ENCODE assay signal across 8 cellular contexts in the genomic region with DNA sequence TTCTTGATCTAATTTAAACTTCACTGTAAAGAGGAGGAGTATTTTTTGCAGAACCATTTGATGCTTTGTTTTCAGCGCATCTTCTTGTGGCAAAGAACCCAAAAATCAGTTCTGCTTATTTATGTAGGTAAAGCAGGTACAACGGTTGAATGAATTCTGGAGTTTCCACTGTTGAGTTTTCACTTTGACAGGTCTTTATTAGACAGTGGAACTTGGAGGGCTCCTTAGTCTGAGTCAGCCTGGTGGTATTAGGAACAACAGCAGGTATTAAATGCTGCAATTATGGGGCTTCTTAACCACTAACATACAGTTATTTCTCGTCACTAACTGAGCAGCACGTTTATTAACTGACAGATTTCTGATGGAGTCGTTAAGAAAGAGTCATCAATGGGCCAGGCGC. TPM values are rescaled to one million over a fixed set of nuclear protein-coding genes. Genes with fewer than 3 reads are reported as not detected.
DNase-seq lines count a peak whose midpoint lies in the region; ATAC-seq, FAIRE-seq and TF ChIP-seq lines count a peak whose summit lies in the region.

No MANE protein-coding gene starts in this region.

- TF ChIP-seq CTCF in cardiac muscle cell (IDR thresholded peaks at IDR 0.05; ENCODE audit: low read depth, low read length) (no peak), HepG2 (CRISPR knock-in tag; IDR thresholded peaks at IDR 0.05) (no peak)

- POLR2A ChIA-PET in activated naive CD8-positive, alpha-beta T cell treated with anti-CD3 and anti-CD28 coated beads, Interleukin-2, amount 10 ng/mL, durations not matched to agents 7 days and 5 days (lab: Charles Lee): interaction anchor here (1.3 to 1.6 kb wide), 2 partner anchors 20 to 117 kb away, joined by 4 to 5 read pairs; no protein-coding TSS in a partner anchor
- POLR2A ChIA-PET in HepG2 (lab: Yijun Ruan, JAX): interaction anchor here (0.8 to 2.2 kb wide), 5 partner anchors 8 to 369 kb away, joined by 3 to 13 read pairs (median 8); a partner anchor contains a TSS

- H3K4me1 Mint-ChIP-seq in activated naive CD8-positive, alpha-beta T cell treated with anti-CD3 and anti-CD28 coated beads, Interleukin-2, amount 10 ng/mL, durations not matched to agents 7 days and 5 days: peaks cover 21% of the 10 kb centered on the region

- no peaks in the 10 kb centered on the region for H3K27me3 Mint-ChIP-seq in activated naive CD8-positive, alpha-beta T cell treated with anti-CD3 and anti-CD28 coated beads, Interleukin-2, amount 10 ng/mL, durations not matched to agents 7 days and 5 days

- H3K27ac ChIP-seq in cardiac muscle cell (peak overlapping the region; percentile 94), HepG2 (ENCODE audit: extremely low read length, insufficient read depth, low read length) (no peak overlapping the region), urinary bladder (ENCODE audit: low read depth) (no peak overlapping the region)

- TF ChIP-seq EP300 in HepG2 (IDR thresholded peaks at IDR 0.05; ENCODE audit: low read depth in 2 of 2, low read length in 2 of 2): no peak
- no peak for TF ChIP-seq EP300 in HepG2 (CRISPR knock-in tag; IDR thresholded peaks at IDR 0.05; ENCODE audit: borderline replicate concordance)

- peak overlapping the region; percentile 85 for H3K4me2 ChIP-seq in HepG2 (ENCODE audit: low read depth, low read length)

- WGBS in HepG2 (ENCODE audit: low lambda C conversion rate): 71% methylated on average over 6 of the region's 6 CpGs
- WGBS in urinary bladder: 63% methylated on average over 6 of the region's 6 CpGs

- H3K79me2 ChIP-seq in HepG2 (ENCODE audit: insufficient read depth, low read length): peaks cover 31% of the 10 kb centered on the region

- no peak overlapping the region for H2AFZ ChIP-seq in HepG2 (ENCODE audit: low read length)

- peaks cover 8% of the 10 kb centered on the region for H3K4me1 ChIP-seq in cardiac muscle cell (ENCODE audit: low read depth)
- peaks cover 35% of the 10 kb centered on the region for H3K4me1 ChIP-seq in HepG2 (ENCODE audit: insufficient read depth, low read length)
- H3K4me1 ChIP-seq in urinary bladder (ENCODE audit: insufficient read depth): no peaks in the 10 kb centered on the region

- BruUV-seq in HepG2 (replicated peaks; lab: Mats Ljungman, UMichigan): no TSS peak

- H3K9me3 Mint-ChIP-seq in activated naive CD8-positive, alpha-beta T cell treated with anti-CD3 and anti-CD28 coated beads, Interleukin-2, amount 10 ng/mL, durations not matched to agents 7 days and 5 days: no peaks in the 10 kb centered on the region

- H3K4me3 ChIP-seq in cardiac muscle cell (peak overlapping the region; percentile 60), HepG2 (replicated peaks in 1 of 3; ENCODE audit: insufficient read depth in 1 of 3, low read depth in 2 of 3, low read length in 3 of 3) (peak overlapping the region; percentile 80 to 91 (median 86)), urinary bladder (ENCODE audit: low read depth, low read length) (peak overlapping the region; percentile 85)

- FAIRE-seq in HepG2 (lab: Jason Lieb, UNC): peak; percentile 39

- no peak for ATAC-seq in Right ventricle myocardium superior (ENCODE audit: poor library complexity)
- ATAC-seq in activated naive CD8-positive, alpha-beta T cell treated with anti-CD3 and anti-CD28 coated beads, Interleukin-2, amount 10 ng/mL, durations not matched to agents 7 days and 5 days (ENCODE audit: low read depth): no peak
- ATAC-seq in HepG2: no peak
- no peak for ATAC-seq in GM21423 (IDR thresholded peaks at IDR 0.05; ENCODE audit: unreplicated experiment)

- CTCF ChIA-PET in HepG2 (lab: Yijun Ruan, JAX; ENCODE audit: low intra/inter-chr PET ratio, low total read pairs): no interaction called here

- H3K36me3 ChIP-seq in cardiac muscle cell (no peaks in the 10 kb centered on the region), HepG2 (replicated peaks in 1 of 2; ENCODE audit: control insufficient read depth in 1 of 2, insufficient read depth in 2 of 2, low read length in 2 of 2) (peaks cover 0 to 6% of the 10 kb centered on the region in 2 experiments; a peak in 2 of 5 replicates), urinary bladder (ENCODE audit: insufficient read depth) (peaks cover 1% of the 10 kb centered on the region)

- TF ChIP-seq POLR2A in HepG2 (IDR thresholded peaks at IDR 0.05; ENCODE audit: insufficient read depth in 1 of 2, low read depth in 2 of 2, low read length in 2 of 2): no peak

- H3K27ac Mint-ChIP-seq in activated naive CD8-positive, alpha-beta T cell treated with anti-CD3 and anti-CD28 coated beads, Interleukin-2, amount 10 ng/mL, durations not matched to agents 7 days and 5 days: peak overlapping the region; percentile 90

- DNase-seq in cardiac muscle cell (ENCODE audit: low read depth in 1 of 2, low spot score in 1 of 2) (no peak), Right ventricle myocardium superior (no peak), HepG2 (ENCODE audit: low spot score) (no peak), NCI-H146 (lab: John Stamatoyannopoulos, UW) (no peak), NCI-H146 treated with DMSO at 0.1 percent for 48 hours (lab: John Stamatoyannopoulos, UW; ENCODE audit: unreplicated experiment) (no peak)
- DNase-seq in activated naive CD8-positive, alpha-beta T cell treated with anti-CD3 and anti-CD28 coated beads, Interleukin-2, amount 10 ng/mL, durations not matched to agents 7 days and 5 days: no peak

- peaks cover 8% of the 10 kb centered on the region; the same call in 1 of the 2 replicates for H4K20me1 ChIP-seq in HepG2 (ENCODE audit: insufficient read depth, low read length)

- intact Hi-C loops in Right ventricle myocardium superior (cut with DNase I): no loop called here
- intact Hi-C loops in HepG2 (cut with micrococcal nuclease; ENCODE audit: unreplicated experiment): no loop called here

- no peak for TF ChIP-seq RAD21 in HepG2 (CRISPR knock-in tag; IDR thresholded peaks at IDR 0.05)

- H3K36me3 Mint-ChIP-seq in activated naive CD8-positive, alpha-beta T cell treated with anti-CD3 and anti-CD28 coated beads, Interleukin-2, amount 10 ng/mL, durations not matched to agents 7 days and 5 days: peaks cover 16% of the 10 kb centered on the region

- H3K27me3 ChIP-seq in cardiac muscle cell (no peaks in the 10 kb centered on the region), HepG2 (ENCODE audit: control insufficient read depth in 1 of 2, insufficient read depth in 2 of 2, low read length in 2 of 2) (no peaks in the 10 kb centered on the region)

- in situ Hi-C loops in HepG2 (cut with HindIII; ENCODE audit: extremely low pct_ligation_motif_present, low pct_unique_long_range_greater_than_20kb): no loop called here

- peak overlapping the region; percentile 97 for H3K4me3 Mint-ChIP-seq in activated naive CD8-positive, alpha-beta T cell treated with anti-CD3 and anti-CD28 coated beads, Interleukin-2, amount 10 ng/mL, durations not matched to agents 7 days and 5 days

- H3K9ac ChIP-seq in HepG2 (ENCODE audit: insufficient read depth, low read depth, low read length): peak overlapping the region; percentile 77; the same call in 1 of the 2 replicates

- no peaks in the 10 kb centered on the region for H3K9me3 ChIP-seq in cardiac muscle cell (ENCODE audit: low read depth)
- H3K9me3 ChIP-seq in HepG2 (ENCODE audit: low read length): no peaks in the 10 kb centered on the region

TF ChIP-seq in HepG2, 621 proteins besides CTCF, POLR2A, EP300 and RAD21 (continues in another document):
- TF ChIP-seq FOXJ3 (CRISPR knock-in tag; IDR thresholded peaks at IDR 0.05; ENCODE audit: borderline replicate concordance) (no peak), CCDC6 (CRISPR knock-in tag; IDR thresholded peaks at IDR 0.05) (no peak), TBX2 (CRISPR knock-in tag; IDR thresholded peaks at IDR 0.05; ENCODE audit: borderline replicate concordance) (no peak), ZNF768 (CRISPR knock-in tag; IDR thresholded peaks at IDR 0.05) (no peak), SUZ12 (IDR thresholded peaks at IDR 0.05; ENCODE audit: low read depth, low read length) (no peak)
- TF ChIP-seq, protein P1, sequence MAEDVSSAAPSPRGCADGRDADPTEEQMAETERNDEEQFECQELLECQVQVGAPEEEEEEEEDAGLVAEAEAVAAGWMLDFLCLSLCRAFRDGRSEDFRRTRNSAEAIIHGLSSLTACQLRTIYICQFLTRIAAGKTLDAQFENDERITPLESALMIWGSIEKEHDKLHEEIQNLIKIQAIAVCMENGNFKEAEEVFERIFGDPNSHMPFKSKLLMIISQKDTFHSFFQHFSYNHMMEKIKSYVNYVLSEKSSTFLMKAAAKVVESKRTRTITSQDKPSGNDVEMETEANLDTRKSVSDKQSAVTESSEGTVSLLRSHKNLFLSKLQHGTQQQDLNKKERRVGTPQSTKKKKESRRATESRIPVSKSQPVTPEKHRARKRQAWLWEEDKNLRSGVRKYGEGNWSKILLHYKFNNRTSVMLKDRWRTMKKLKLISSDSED (CRISPR knock-in tag; IDR thresholded peaks at IDR 0.05): no peak

RNA-seq across cellular contexts. Expression of a gene that starts 1.2 kb away (rescaled TPM):
- total RNA-seq in cardiac muscle cell: 8.8 and 15.5 TPM in 2 replicates
- 7.2 and 11.5 TPM in 2 replicates for polyA plus RNA-seq in cardiac muscle cell
- 6.7 TPM for total RNA-seq in Right ventricle myocardium superior
- total RNA-seq in activated naive CD8-positive, alpha-beta T cell treated with anti-CD3 and anti-CD28 coated beads, Interleukin-2, amount 10 ng/mL, durations not matched to agents 7 days and 5 days: 10 to 100 TPM; 15.3 to 21.4 TPM
- total RNA-seq in HepG2 (2016; rRNA removed; fragmentation: Illumina TruSeq; extraction: Trizol): 3.3 and 8.1 TPM in 2 replicates
- 3.3 and 3.6 TPM in 2 replicates for total RNA-seq in HepG2 (2016; cell fraction: cytosol; rRNA removed; fragmentation: Illumina TruSeq; extraction: Trizol; ENCODE audit: low read depth)
- total RNA-seq in HepG2 (2016; cell fraction: insoluble cytoplasmic fraction; rRNA removed; fragmentation: Illumina TruSeq; extraction: Trizol): 4.1 and 7.4 TPM in 2 replicates
- 3.8 and 4.3 TPM in 2 replicates for total RNA-seq in HepG2 (2016; cell fraction: membrane; rRNA removed; fragmentation: Illumina TruSeq; extraction: Trizol)
- 13.3 and 14.4 TPM in 2 replicates for total RNA-seq in HepG2 (2016; cell fraction: nucleus; rRNA removed; fragmentation: Illumina TruSeq; extraction: Trizol)
- polyA plus RNA-seq in HepG2 (2011; rRNA removed): 12.2 and 14.2 TPM in 2 replicates
- polyA plus RNA-seq in HepG2 (2011; cell fraction: cytosol; rRNA removed): 6.7 and 8.7 TPM in 2 replicates
- polyA plus RNA-seq in HepG2 (2011; cell fraction: nucleus; rRNA removed): 16.4 and 16.6 TPM in 2 replicates
- polyA plus RNA-seq in HepG2 (2012): 6.2 and 6.8 TPM in 2 replicates
- polyA plus RNA-seq in HepG2 (2016; cell fraction: cytosol; fragmentation: Illumina TruSeq; extraction: Trizol; ENCODE audit: low read depth): 0.43 and 0.47 TPM in 2 replicates
- 1.8 and 2.6 TPM in 2 replicates for polyA plus RNA-seq in HepG2 (2016; cell fraction: insoluble cytoplasmic fraction; fragmentation: Illumina TruSeq; extraction: Trizol; ENCODE audit: low read depth)
- 0.72 and 0.82 TPM in 2 replicates for polyA plus RNA-seq in HepG2 (2016; cell fraction: membrane; fragmentation: Illumina TruSeq; extraction: Trizol; ENCODE audit: low read depth)
- 18.2 and 20.6 TPM in 2 replicates for polyA plus RNA-seq in HepG2 (2016; cell fraction: nucleus; fragmentation: Illumina TruSeq; extraction: Trizol; ENCODE audit: insufficient read depth, low read depth)
- 21.0 and 29.4 TPM in 2 replicates for polyA minus RNA-seq in HepG2 (2011; rRNA and poly(A)+ RNA removed; ENCODE audit: low replicate concordance)
- 9.3 and 12.0 TPM in 2 replicates for polyA minus RNA-seq in HepG2 (2011; cell fraction: cytosol; rRNA and poly(A)+ RNA removed)
- polyA minus RNA-seq in HepG2 (2011; cell fraction: nucleus; rRNA and poly(A)+ RNA removed): 31.7 and 34.6 TPM in 2 replicates
- total RNA-seq in urinary bladder: 49.7 TPM
- polyA plus RNA-seq in urinary bladder: 4.5 TPM
